Comparison of ENCODE assay signal across 2 cellular contexts in genomic region chr1:87853576-87854351, GRCh38.
A peak's percentile ranks its signal among the peaks of the same experiment; 100 is the strongest.
TF ChIP-seq lines count a peak whose summit lies in the region.

No MANE protein-coding gene starts in this region.

TF ChIP-seq in IMR-90, 13 proteins besides CTCF, POLR2A, EP300 and RAD21:
- TF ChIP-seq CEBPB (IDR thresholded peaks at IDR 0.05; ENCODE audit: low read depth, low read length) (peak; percentile 93), MXI1 (IDR thresholded peaks at IDR 0.05; ENCODE audit: borderline replicate concordance, low read depth, low read length) (no peak)

TF ChIP-seq in H1, 55 proteins besides CTCF, POLR2A, EP300 and RAD21:
- TF ChIP-seq POU5F1 (IDR thresholded peaks at IDR 0.05; ENCODE audit: low read depth, low read length) (no peak), CEBPB (IDR thresholded peaks at IDR 0.05; ENCODE audit: low read depth, low read length) (peak; percentile 59)
